ENCODE assay signal across 8 cellular contexts in genomic region chr4:77433102-77433733, GRCh38.
DNase-seq lines count a peak whose midpoint lies in the region; ATAC-seq and TF ChIP-seq lines count a peak whose summit lies in the region.

No MANE protein-coding gene starts in this region.

- H2AK5ac ChIP-seq in mesendoderm (ENCODE audit: low read length): no peak overlapping the region

- H3K18ac ChIP-seq in mesendoderm (ENCODE audit: low read length): no peak overlapping the region

- H3K4me3 ChIP-seq in KMS-11 (IDR thresholded peaks at IDR 0.05; ENCODE audit: insufficient read depth, low read depth, low read length) (no peak overlapping the region), mesendoderm (ENCODE audit: low read length) (no peak overlapping the region)

- H3K27me3 ChIP-seq in KMS-11 (ENCODE audit: insufficient read depth, low read depth): no peaks in the 10 kb centered on the region
- H3K27me3 ChIP-seq in mesendoderm (ENCODE audit: insufficient read depth, low read length, poor library complexity): no peaks in the 10 kb centered on the region

- no peak overlapping the region for H4K5ac ChIP-seq in mesendoderm (ENCODE audit: low read length)

- CTCF ChIA-PET in RWPE1 (lab: Yijun Ruan, JAX): interaction anchor here (0.6 to 1.5 kb wide), 6 partner anchors 53 to 171 kb away, joined by 3 to 6 read pairs (median 4); no protein-coding TSS in a partner anchor

- H3K56ac ChIP-seq in mesendoderm (ENCODE audit: low read length): no peak overlapping the region

- no peak overlapping the region for H3K23ac ChIP-seq in mesendoderm (ENCODE audit: low read length)

- no peak overlapping the region for H2BK15ac ChIP-seq in mesendoderm (replicated peaks; ENCODE audit: low read depth)

- ATAC-seq in Right ventricle myocardium superior (ENCODE audit: poor library complexity) (peak; percentile 89), GM21717 (IDR thresholded peaks at IDR 0.05; ENCODE audit: unreplicated experiment) (peak; percentile 84)

- no peak overlapping the region for H3K27ac ChIP-seq in KMS-11
- no peak overlapping the region for H3K27ac ChIP-seq in RWPE1
- H3K27ac ChIP-seq in mesendoderm (ENCODE audit: low read depth, low read length): no peak overlapping the region

- H3K9ac ChIP-seq in KMS-11 (no peak overlapping the region), mesendoderm (ENCODE audit: low read length) (no peak overlapping the region)

- POLR2A ChIA-PET in RWPE1 (lab: Yijun Ruan, JAX; ENCODE audit: low non-redundant PET): no interaction called here

- no CpG with 5 or more reads among the region's 2 CpGs for WGBS in mesendoderm (ENCODE audit: extremely low coverage, insufficient coverage, low lambda C conversion rate)

- H3K36me3 ChIP-seq in KMS-11 (ENCODE audit: insufficient read depth) (no peaks in the 10 kb centered on the region), mesendoderm (ENCODE audit: control insufficient read depth, insufficient read depth, low read length) (no peaks in the 10 kb centered on the region)

- H3K4me2 ChIP-seq in KMS-11 (peak overlapping the region; percentile 41; the same call in 1 of the 2 replicates), mesendoderm (ENCODE audit: low read length) (no peak overlapping the region)

- no peaks in the 10 kb centered on the region for H3K79me2 ChIP-seq in KMS-11 (ENCODE audit: insufficient read depth, low read depth)
- H3K79me2 ChIP-seq in mesendoderm (ENCODE audit: control insufficient read depth, insufficient read depth, low read length): no peaks in the 10 kb centered on the region

- H4K20me1 ChIP-seq in KMS-11 (ENCODE audit: insufficient read depth): no peaks in the 10 kb centered on the region

- TF ChIP-seq CTCF in KMS-11 (conservative IDR thresholded peaks at IDR 0.05; ENCODE audit: low read depth, low read length) (peak; percentile 81), RWPE1 (conservative IDR thresholded peaks at IDR 0.05; ENCODE audit: low read depth) (peak; percentile 68)

- peaks cover 5% of the 10 kb centered on the region for H3K4me1 ChIP-seq in KMS-11 (ENCODE audit: low read depth, poor library complexity, severe bottlenecking)
- no peaks in the 10 kb centered on the region for H3K4me1 ChIP-seq in mesendoderm (ENCODE audit: control insufficient read depth, low read depth, low read length)

- intact Hi-C loops in Right ventricle myocardium superior (cut with DNase I): loop anchor here (5.0 to 10.0 kb wide), 2 partner anchors 46 to 188 kb away; no protein-coding TSS in a partner anchor
- intact Hi-C loops in cardiac septum (cut with DNase I): loop anchor here (2.0 to 10.0 kb wide), 2 partner anchors 48 to 198 kb away; no protein-coding TSS in a partner anchor

- no peak overlapping the region for H4K8ac ChIP-seq in mesendoderm (ENCODE audit: low read depth, low read length)

- H2BK120ac ChIP-seq in mesendoderm (ENCODE audit: low read depth, low read length): no peak overlapping the region

- no peak overlapping the region for H3K4ac ChIP-seq in mesendoderm (ENCODE audit: low read depth, low read length)

- no peaks in the 10 kb centered on the region for H3K79me1 ChIP-seq in mesendoderm (ENCODE audit: low read length)

- DNase-seq in Right ventricle myocardium superior (no peak), cardiac septum (ENCODE audit: low spot score) (no peak), RWPE1 (ENCODE audit: low spot score) (peak; percentile 59), ecto neural progenitor cell (ENCODE audit: low spot score) (peak; percentile 50), mesendoderm (peak; percentile 65), mucosa of gallbladder (ENCODE audit: low spot score) (no peak)

- no peak overlapping the region for H2BK5ac ChIP-seq in mesendoderm (ENCODE audit: low read length)

- H2AFZ ChIP-seq in KMS-11 (ENCODE audit: low read depth): no peak overlapping the region

Comparison
In these comparisons a context has a peak if more than half of its experiments do, and no peak if none do; other contexts are left out.
1. DNase-seq: peak in RWPE1 (single experiment), ecto neural progenitor cell (single experiment) and mesendoderm (single experiment); none in Right ventricle myocardium superior (single experiment), cardiac septum (single experiment) and mucosa of gallbladder (single experiment).